In the genomic region with DNA sequence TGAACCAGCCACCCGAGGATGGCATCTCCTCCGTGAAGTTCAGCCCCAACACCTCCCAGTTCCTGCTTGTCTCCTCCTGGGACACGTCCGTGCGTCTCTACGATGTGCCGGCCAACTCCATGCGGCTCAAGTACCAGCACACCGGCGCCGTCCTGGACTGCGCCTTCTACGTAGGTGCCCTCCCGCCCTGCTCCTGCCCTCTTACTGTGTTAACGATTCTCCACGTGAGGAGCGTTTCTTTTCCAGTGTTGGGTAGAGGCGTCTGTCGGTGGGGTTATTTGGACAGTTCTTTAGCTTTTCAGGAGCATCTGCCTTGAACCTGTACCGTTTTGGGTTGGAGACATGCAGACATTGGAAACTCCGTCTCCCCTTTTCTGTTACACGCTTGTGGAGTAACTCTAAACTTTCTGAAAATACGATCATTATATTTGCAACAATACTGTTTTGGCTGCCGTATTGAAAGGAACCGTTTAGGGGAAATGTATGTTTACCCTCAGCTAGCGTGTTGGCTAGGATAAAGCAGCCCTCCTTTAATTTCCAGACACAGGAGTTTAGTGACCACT, we compare ENCODE assay signal across 9 cellular contexts. TPM values are rescaled to one million over a fixed set of nuclear protein-coding genes. Genes with fewer than 3 reads are reported as not detected.
A peak's percentile ranks its signal among the peaks of the same experiment; 100 is the strongest.
DNase-seq lines count a peak whose midpoint lies in the region; TF ChIP-seq lines count a peak whose summit lies in the region.
"Had no signal": no experiment of that assay in that cellular context is flagged by ENCODE, and none has a peak within 500 bp of the region (broad histone marks: within the 10 kb centered on the region; RNA-seq: fewer than 3 reads in every experiment).

No MANE protein-coding gene starts in this region.

- peak overlapping the region; percentile 95 for H3K4me2 ChIP-seq in OCI-LY3 (ENCODE audit: low read length)

- no peaks in the 10 kb centered on the region for H3K27me3 ChIP-seq in OCI-LY3 (ENCODE audit: low read depth, low read length)
- H3K27me3 ChIP-seq in mononuclear cell (ENCODE audit: insufficient read depth, low read length), result peaks cover 33% of the 10 kb centered on the region

- H2AFZ ChIP-seq in OCI-LY3 (ENCODE audit: low read depth, low read length), result no peak overlapping the region

- H3K36me3 ChIP-seq in OCI-LY3 (replicated peaks; ENCODE audit: low read depth, low read length), result peaks cover 50% of the 10 kb centered on the region

- DNase-seq in NCI-H2196 (lab: John Stamatoyannopoulos, UW; ENCODE audit: unreplicated experiment) (peak; percentile 17), NCI-H2196 treated with DMSO at 0.1 percent for 48 hours (lab: John Stamatoyannopoulos, UW; ENCODE audit: unreplicated experiment) (no peak), HFF-Myc (ENCODE audit: extremely low read depth, low read depth) (peak; percentile 16), coronary artery (ENCODE audit: low spot score) (peak; percentile 78), NCI-H510A (lab: John Stamatoyannopoulos, UW) (no peak), substantia nigra (lab: John Stamatoyannopoulos, UW) (no peak)

- TF ChIP-seq CTCF in HFF-Myc (IDR thresholded peaks at IDR 0.05; ENCODE audit: low read depth, low read length, missing control alignments) (no peak), OCI-LY3 (IDR thresholded peaks at IDR 0.05; ENCODE audit: low read depth, low read length) (no peak), coronary artery (IDR thresholded peaks at IDR 0.05) (no peak)

- H3K9me3 ChIP-seq in OCI-LY3 (ENCODE audit: insufficient read depth, low read length) (no peaks in the 10 kb centered on the region), mononuclear cell (ENCODE audit: low read depth, low read length) (no peaks in the 10 kb centered on the region)

- H4K20me1 ChIP-seq in OCI-LY3 (ENCODE audit: insufficient read depth, low read length), result peaks cover 40% of the 10 kb centered on the region

- H3K79me2 ChIP-seq in OCI-LY3 (ENCODE audit: low read length), result peaks cover 59% of the 10 kb centered on the region

- H3K4me1 ChIP-seq in OCI-LY3 (ENCODE audit: low read length), result peaks cover 42% of the 10 kb centered on the region
- H3K4me1 ChIP-seq in mononuclear cell (ENCODE audit: insufficient read depth, low read length), result peaks cover 49% of the 10 kb centered on the region

- H3K9ac ChIP-seq in OCI-LY3 (ENCODE audit: low read length), result peak overlapping the region; percentile 95

- H3K27ac ChIP-seq in OCI-LY3 (ENCODE audit: low read length) (peak overlapping the region; percentile 80), coronary artery (peak overlapping the region in 1 of 2 donors; percentile 93), substantia nigra (ENCODE audit: low read depth, low read length, poor library complexity, severe bottlenecking) (no peak overlapping the region)

- H3K4me3 ChIP-seq in HFF-Myc (replicated peaks; ENCODE audit: low read depth, low read length) (peak overlapping the region; percentile 97), OCI-LY3 (ENCODE audit: low read length) (peak overlapping the region; percentile 99), coronary artery (peak overlapping the region; percentile 95), mononuclear cell (ENCODE audit: low read length) (peak overlapping the region; percentile 96)

RNA-seq across cellular contexts. Expression of a gene that starts 0.8 kb away (rescaled TPM):
- 99.9 TPM for total RNA-seq in mononuclear cell

RNA-seq across cellular contexts. Expression of a gene that starts 7.1 kb away (rescaled TPM):
- not detected for total RNA-seq in mononuclear cell
- total RNA-seq: glomerular endothelial cell had no signal

RNA-seq across cellular contexts. Expression of a gene that starts 19.3 kb away (rescaled TPM):
- total RNA-seq in mononuclear cell, result not detected
- total RNA-seq: glomerular endothelial cell had no signal

Comparison
In these comparisons a context has a peak if more than half of its experiments do, and no peak if none do; other contexts are left out.
1. DNase-seq: peak in NCI-H2196 (single experiment), HFF-Myc (single experiment) and coronary artery (single experiment); none in NCI-H2196 treated with DMSO at 0.1 percent for 48 hours (single experiment), NCI-H510A (single experiment) and substantia nigra (0 of 49).
2. Peak in every context shown above with its lines, with median percentiles within 50 percentile points of each other: H3K4me3 ChIP-seq.